ENCODE assay signal across 1 cellular context in genomic region chr22:46758867-46759290, GRCh38.
A peak's percentile ranks its signal among the peaks of the same experiment; 100 is the strongest.
TF ChIP-seq lines count a peak whose summit lies in the region.

No MANE protein-coding gene starts in this region.

TF ChIP-seq in HepG2, 621 proteins besides CTCF, POLR2A, EP300 and RAD21 (continued from another document and continues in another):
- TF ChIP-seq ZHX1 (CRISPR knock-in tag; IDR thresholded peaks at IDR 0.05; ENCODE audit: low read depth): no peak
- TF ChIP-seq NR2C2 (CRISPR knock-in tag; IDR thresholded peaks at IDR 0.05; ENCODE audit: borderline replicate concordance): peak; percentile 74; the same call in 1 of the 2 replicates
- no peak for TF ChIP-seq MNT (IDR thresholded peaks at IDR 0.05)
- no peak for TF ChIP-seq ZBED4 (CRISPR knock-in tag; IDR thresholded peaks at IDR 0.05; ENCODE audit: borderline replicate concordance)
- no peak for TF ChIP-seq ZNF672 (CRISPR knock-in tag; IDR thresholded peaks at IDR 0.05)
- peak; percentile 82 for TF ChIP-seq PAXIP1 (CRISPR knock-in tag; conservative IDR thresholded peaks at IDR 0.05)
- no peak for TF ChIP-seq BATF2 (CRISPR knock-in tag; IDR thresholded peaks at IDR 0.05)
- no peak for TF ChIP-seq ZZZ3 (CRISPR knock-in tag; IDR thresholded peaks at IDR 0.05; ENCODE audit: borderline replicate concordance)
- no peak for TF ChIP-seq CBX2 (IDR thresholded peaks at IDR 0.05; ENCODE audit: low read depth, low read length)
- no peak for TF ChIP-seq CBX2 (CRISPR knock-in tag; IDR thresholded peaks at IDR 0.05; ENCODE audit: low read depth)
- TF ChIP-seq ZNF432 (CRISPR knock-in tag; IDR thresholded peaks at IDR 0.05; ENCODE audit: borderline replicate concordance): no peak
- TF ChIP-seq RARA (CRISPR knock-in tag; IDR thresholded peaks at IDR 0.05): peak; percentile 67
- TF ChIP-seq RXRB (CRISPR knock-in tag; IDR thresholded peaks at IDR 0.05; ENCODE audit: borderline replicate concordance): peak; percentile 59; the same call in 1 of the 2 replicates
- no peak for TF ChIP-seq HCFC1 (IDR thresholded peaks at IDR 0.05; ENCODE audit: low read depth, low read length)
- no peak for TF ChIP-seq ZFY (CRISPR knock-in tag; IDR thresholded peaks at IDR 0.05)
- TF ChIP-seq XBP1 (CRISPR knock-in tag; IDR thresholded peaks at IDR 0.05): no peak
- 0 out of 2 replicates have a peak, but pooled peaks have one; percentile 43 for TF ChIP-seq FOXK1 (CRISPR knock-in tag; IDR thresholded peaks at IDR 0.05; ENCODE audit: borderline replicate concordance, low read depth)
- no peak for TF ChIP-seq DNMT3B (CRISPR knock-in tag; conservative IDR thresholded peaks at IDR 0.05)
- TF ChIP-seq KLF6 (CRISPR knock-in tag; IDR thresholded peaks at IDR 0.05): no peak
- TF ChIP-seq ZBTB10 (CRISPR knock-in tag; IDR thresholded peaks at IDR 0.05; ENCODE audit: borderline replicate concordance): no peak
- TF ChIP-seq ZSCAN12 (CRISPR knock-in tag; IDR thresholded peaks at IDR 0.05): no peak
- TF ChIP-seq HNF4A (CRISPR knock-in tag; IDR thresholded peaks at IDR 0.05): peak; percentile 97
- no peak for TF ChIP-seq ETS1 (CRISPR knock-in tag; IDR thresholded peaks at IDR 0.05)
- no peak; the same call in 1 of the 2 replicates for TF ChIP-seq GMEB1 (CRISPR knock-in tag; IDR thresholded peaks at IDR 0.05; ENCODE audit: borderline replicate concordance)
- no peak for TF ChIP-seq SIX4 (CRISPR knock-in tag; IDR thresholded peaks at IDR 0.05)
- TF ChIP-seq ZNF33B (CRISPR knock-in tag; IDR thresholded peaks at IDR 0.05): no peak
- TF ChIP-seq KAT8 (CRISPR knock-in tag; IDR thresholded peaks at IDR 0.05): peak; percentile 59; the same call in 1 of the 2 replicates
- no peak for TF ChIP-seq PRDM15 (CRISPR knock-in tag; IDR thresholded peaks at IDR 0.05)
- no peak for TF ChIP-seq TP53 (CRISPR knock-in tag; conservative IDR thresholded peaks at IDR 0.05)
- TF ChIP-seq ATF5 (CRISPR knock-in tag; IDR thresholded peaks at IDR 0.05; ENCODE audit: low read depth): no peak
- no peak for TF ChIP-seq ZNF251 (CRISPR knock-in tag; IDR thresholded peaks at IDR 0.05)
- no peak for TF ChIP-seq HNRNPK (IDR thresholded peaks at IDR 0.05; ENCODE audit: low read depth, low read length, poor library complexity, severe bottlenecking)
